Comparison of ENCODE assay signal across 16 cellular contexts in the genomic region with DNA sequence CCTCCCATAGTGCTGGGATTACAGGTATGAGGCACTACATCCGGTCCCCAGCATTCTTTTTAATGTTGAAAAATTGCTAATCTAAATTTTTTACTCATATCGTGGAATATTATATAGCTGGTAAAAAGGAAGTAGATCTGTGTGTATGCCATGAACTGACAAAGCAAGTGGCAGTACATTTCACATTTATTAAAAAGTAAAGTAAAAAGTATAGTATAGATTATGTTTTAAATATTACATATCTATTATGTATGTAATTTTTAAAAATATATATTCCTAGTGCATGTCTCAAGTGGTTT. TPM values are rescaled to one million over a fixed set of nuclear protein-coding genes. Genes with fewer than 3 reads are reported as not detected.
DNase-seq lines count a peak whose midpoint lies in the region; ATAC-seq, FAIRE-seq and TF ChIP-seq lines count a peak whose summit lies in the region.
"Had no signal": no experiment of that assay in that cellular context is flagged by ENCODE, and none has a peak within 500 bp of the region (broad histone marks: within the 10 kb centered on the region; RNA-seq: fewer than 3 reads in every experiment).

No MANE protein-coding gene starts in this region.

- H4K20me1 ChIP-seq in K562 (replicated peaks; ENCODE audit: control insufficient read depth, insufficient read depth, low read length): no peaks in the 10 kb centered on the region

- H4K12ac ChIP-seq in trophoblast cell (ENCODE audit: low read depth, low read length): no peak overlapping the region

- H3K27me3 ChIP-seq in K562 (ENCODE audit: control insufficient read depth in 2 of 2, insufficient read depth in 2 of 2, low read length in 2 of 2) (no peaks in the 10 kb centered on the region), trophoblast cell (ENCODE audit: insufficient read depth, low read length) (no peaks in the 10 kb centered on the region), ovary (no peaks in the 10 kb centered on the region)

- BruUV-seq in K562 (replicated peaks; lab: Mats Ljungman, UMichigan): no TSS peak

- H3K79me2 ChIP-seq in K562 (ENCODE audit: control insufficient read depth, insufficient read depth, low read length) (no peaks in the 10 kb centered on the region), trophoblast cell (ENCODE audit: control insufficient read depth, insufficient read depth, low read length, poor library complexity) (no peaks in the 10 kb centered on the region)

- no peak for TF ChIP-seq POLR2A in K562 (conservative IDR thresholded peaks at IDR 0.05)
- no peak for TF ChIP-seq POLR2A in ovary (IDR thresholded peaks at IDR 0.05)

- H4K8ac ChIP-seq in trophoblast cell (ENCODE audit: low read depth, low read length): no peak overlapping the region

- H3K9me3 ChIP-seq in HEK293 (ENCODE audit: control insufficient read depth, insufficient read depth, low read depth, low read length): no peaks in the 10 kb centered on the region
- no peaks in the 10 kb centered on the region for H3K9me3 ChIP-seq in K562 (replicated peaks; ENCODE audit: control insufficient read depth, insufficient read depth, low read depth, low read length)
- H3K9me3 ChIP-seq in trophoblast cell (ENCODE audit: insufficient read depth, low read depth, low read length): no peaks in the 10 kb centered on the region
- H3K9me3 ChIP-seq in ovary: no peaks in the 10 kb centered on the region

- no peaks in the 10 kb centered on the region for H3K9me1 ChIP-seq in K562 (ENCODE audit: control insufficient read depth, insufficient read depth, low read length)

- no peak overlapping the region for H2BK120ac ChIP-seq in trophoblast cell (ENCODE audit: insufficient read depth, low read length, poor library complexity)

- peaks cover 27 to 90% of the 10 kb centered on the region in 2 experiments for H3K36me3 ChIP-seq in HEK293 (ENCODE audit: control insufficient read depth in 2 of 2, insufficient read depth in 1 of 2, low read length in 2 of 2)
- peaks cover 85% of the 10 kb centered on the region for H3K36me3 ChIP-seq in K562 (ENCODE audit: control insufficient read depth, insufficient read depth, low read length)
- peaks cover 23 to 36% of the 10 kb centered on the region in 2 experiments for H3K36me3 ChIP-seq in trophoblast cell (ENCODE audit: control insufficient read depth in 1 of 2, insufficient read depth in 2 of 2, low read length in 2 of 2)
- H3K36me3 ChIP-seq in ovary: no peaks in the 10 kb centered on the region

- CTCF ChIA-PET in HEK293 (lab: Yijun Ruan, JAX): no interaction called here
- CTCF ChIA-PET in K562 (lab: Yijun Ruan, JAX; ENCODE audit: low intra/inter-chr PET ratio): no interaction called here

- H3K4me3 ChIP-seq in HEK293 (ENCODE audit: low read depth, low read length) (no peak overlapping the region), K562 (no peak overlapping the region), trophoblast cell (ENCODE audit: low read depth, low read length) (no peak overlapping the region), ovary (no peak overlapping the region)
- H3K4me3 ChIP-seq: GM23338 had no signal

- no peak overlapping the region for H3K23ac ChIP-seq in trophoblast cell (ENCODE audit: low read length)

- FAIRE-seq in K562 (lab: Jason Lieb, UNC): no peak
- FAIRE-seq: G401.6, GM12892, H54 had no signal

- no peak for TF ChIP-seq EP300 in K562 (IDR thresholded peaks at IDR 0.05; ENCODE audit: low read length)
- TF ChIP-seq EP300 in ovary (IDR thresholded peaks at IDR 0.05): no peak

- intact Hi-C loops in K562 (cut with micrococcal nuclease): no loop called here
- intact Hi-C loops in ovary (cut with DNase I): no loop called here

- H3K79me1 ChIP-seq in trophoblast cell (ENCODE audit: low read length): peaks cover 2% of the 10 kb centered on the region

- no peak overlapping the region for H2AK5ac ChIP-seq in trophoblast cell (ENCODE audit: low read length)

- no peak overlapping the region for H2BK5ac ChIP-seq in trophoblast cell (ENCODE audit: low read depth, low read length, poor library complexity)

- no peak overlapping the region for H4K91ac ChIP-seq in trophoblast cell (ENCODE audit: low read depth, low read length)

- TF ChIP-seq RAD21 in K562 (CRISPR knock-in tag; conservative IDR thresholded peaks at IDR 0.05 in 1 of 2, IDR thresholded peaks at IDR 0.05 in 1 of 2): no peak

- H3K18ac ChIP-seq in trophoblast cell (ENCODE audit: low read length): no peak overlapping the region

- H3K9ac ChIP-seq in K562 (ENCODE audit: insufficient read depth in 1 of 2, low read depth in 2 of 2, low read length in 2 of 2): no peak overlapping the region
- no peak overlapping the region for H3K9ac ChIP-seq in trophoblast cell (ENCODE audit: low read length)

- H3K4me2 ChIP-seq in K562 (ENCODE audit: insufficient read depth, low read length) (no peak overlapping the region), trophoblast cell (ENCODE audit: low read length) (no peak overlapping the region)
- H3K4me2 ChIP-seq: GM23338 had no signal

- peak overlapping the region; percentile 53 for H2BK12ac ChIP-seq in trophoblast cell (ENCODE audit: low read length)

- H3K4me1 ChIP-seq in HEK293 (ENCODE audit: control insufficient read depth, insufficient read depth, low read length): no peaks in the 10 kb centered on the region
- H3K4me1 ChIP-seq in K562 (replicated peaks in 1 of 2; ENCODE audit: control insufficient read depth in 2 of 2, insufficient read depth in 2 of 2, low read length in 2 of 2): no peaks in the 10 kb centered on the region
- peaks cover 3 to 6% of the 10 kb centered on the region in 2 experiments for H3K4me1 ChIP-seq in trophoblast cell (ENCODE audit: control insufficient read depth in 1 of 2, insufficient read depth in 2 of 2, low read length in 2 of 2)
- no peaks in the 10 kb centered on the region for H3K4me1 ChIP-seq in ovary (ENCODE audit: insufficient read depth)

- no peak for ATAC-seq in K562
- no peak for ATAC-seq in HG02852 (IDR thresholded peaks at IDR 0.05; ENCODE audit: unreplicated experiment)

- TF ChIP-seq CTCF in HEK293 (tag by site-specific recombination; IDR thresholded peaks at IDR 0.05) (no peak), K562 (IDR thresholded peaks at IDR 0.05 in 2 of 3, conservative IDR thresholded peaks at IDR 0.05 in 1 of 3; ENCODE audit: insufficient read depth in 2 of 3, low read depth in 1 of 3, low read length in 3 of 3) (no peak), ovary (IDR thresholded peaks at IDR 0.05) (no peak)

- POLR2A ChIA-PET in HEK293 (lab: Yijun Ruan, JAX): no interaction called here
- POLR2A ChIA-PET in K562 (lab: Yijun Ruan, JAX): no interaction called here

- H3K14ac ChIP-seq in trophoblast cell (ENCODE audit: low read length): no peak overlapping the region

- H2AFZ ChIP-seq in K562 (ENCODE audit: low read depth, low read length) (no peak overlapping the region), trophoblast cell (ENCODE audit: insufficient read depth, low read length, poor library complexity) (no peak overlapping the region)
- H2AFZ ChIP-seq: GM23338 had no signal

- no peak overlapping the region for H3K4ac ChIP-seq in trophoblast cell (ENCODE audit: low read depth, low read length)

- in situ Hi-C loops in K562 (cut with MboI): no loop called here

- WGBS in K562 (ENCODE audit: insufficient coverage, low coverage, missing lambda C conversion rate): 100% methylated on average over 2 of the region's 2 CpGs
- WGBS in trophoblast cell (ENCODE audit: extremely low coverage, insufficient coverage, insufficient read length): no CpG with 5 or more reads among the region's 2 CpGs
- 97 to 98% (median 98%) methylated on average over 2 of the region's 2 CpGs for WGBS in ovary, 3 donors

- no peak overlapping the region for H3K27ac ChIP-seq in HEK293 (ENCODE audit: extremely low read depth, low read depth, low read length)
- no peak overlapping the region for H3K27ac ChIP-seq in K562 (ENCODE audit: extremely low read depth, low read depth, low read length)
- peak overlapping the region; percentile 47 for H3K27ac ChIP-seq in trophoblast cell (ENCODE audit: low read depth, low read length)
- H3K27ac ChIP-seq in ovary: no peak overlapping the region

- no peak for DNase-seq in K562 (ENCODE audit: extremely low read depth in 1 of 4, low spot score in 3 of 4)
- DNase-seq in trophoblast cell: no peak
- DNase-seq in ovary: no peak
- DNase-seq in NOMO-1 treated with dmso at 0.1 percent for 144 hours (lab: John Stamatoyannopoulos, UW; ENCODE audit: unreplicated experiment): no peak
- DNase-seq: CD4-positive, alpha-beta memory T cell; COR-L47; DMS153; DND-41; HCEC 1CT; HFFc6 had no signal

RNA-seq across cellular contexts. Expression of a gene that starts 25.1 kb away (rescaled TPM):
- 57.5 and 90.0 TPM in 2 replicates for total RNA-seq in K562 (2011; cell fraction: chromatin; rRNA removed; ENCODE audit: low replicate concordance)
- 40.9 and 42.5 TPM in 2 replicates for total RNA-seq in K562 (2011; cell fraction: nucleolus; rRNA removed)
- 74.6 and 88.2 TPM in 2 replicates for total RNA-seq in K562 (2011; cell fraction: nucleoplasm; rRNA removed)
- total RNA-seq in K562 (2014; rRNA removed): 48.6 and 65.2 TPM in 2 replicates
- 44.1 and 46.7 TPM in 2 replicates for total RNA-seq in K562 (2014; rRNA removed; fragmentation: Illumina TruSeq; extraction: Trizol)
- total RNA-seq in K562 (2015; rRNA removed; fragmentation: Illumina TruSeq; extraction: Trizol): 43.7 and 47.3 TPM in 2 replicates
- total RNA-seq in K562 (2021): 56.5 TPM in 2 replicates
- polyA plus RNA-seq in K562 (2011; rRNA removed): 53.8 and 71.5 TPM in 2 replicates
- polyA plus RNA-seq in K562 (2011; cell fraction: cytosol; rRNA removed): 57.4 and 73.3 TPM in 2 replicates
- polyA plus RNA-seq in K562 (2011; cell fraction: nucleus; rRNA removed): 29.5 and 30.0 TPM in 2 replicates
- 53.7 and 58.0 TPM in 2 replicates for polyA plus RNA-seq in K562 (2012)
- 55.4 and 56.2 TPM in 2 replicates for polyA plus RNA-seq in K562 (2014; fragmentation: Illumina TruSeq; extraction: Trizol)
- 10 to 100 TPM; 41.3 to 42.6 TPM for polyA plus RNA-seq in K562 (2014; fragmentation: Nextera tagmentation; extraction: Ambion mirVana)
- polyA plus RNA-seq in K562 (2014; rRNA removed): 50.2 and 53.0 TPM in 2 replicates
- 80.6 and 119 TPM in 2 replicates for polyA minus RNA-seq in K562 (2011; rRNA and poly(A)+ RNA removed)
- polyA minus RNA-seq in K562 (2011; cell fraction: cytosol; rRNA and poly(A)+ RNA removed): 54.8 and 64.5 TPM in 2 replicates
- polyA minus RNA-seq in K562 (2011; cell fraction: nucleus; rRNA and poly(A)+ RNA removed): 20.1 and 30.9 TPM in 2 replicates
- polyA plus RNA-seq in trophoblast cell (2013): 54.6 and 56.5 TPM in 2 replicates
- total RNA-seq in ovary: 10 to 100 TPM; 13.1 to 46.2 (median 23.4) TPM
- 10 to 100 TPM in 1 of 2 donors, 1 to 10 TPM in 1; 9.8 to 53.2 TPM for polyA plus RNA-seq in ovary

RNA-seq across cellular contexts. Expression of a gene that starts 37.0 kb away (rescaled TPM):
- total RNA-seq in K562 (2011; cell fraction: chromatin; rRNA removed; ENCODE audit: low replicate concordance): 23.5 and 25.5 TPM in 2 replicates
- total RNA-seq in K562 (2011; cell fraction: nucleolus; rRNA removed): 19.7 and 21.8 TPM in 2 replicates
- total RNA-seq in K562 (2011; cell fraction: nucleoplasm; rRNA removed): 26.0 and 35.7 TPM in 2 replicates
- total RNA-seq in K562 (2014; rRNA removed) (46.1 and 60.8 TPM in 2 replicates), K562 (2014; rRNA removed; fragmentation: Illumina TruSeq; extraction: Trizol) (32.1 and 33.9 TPM in 2 replicates), K562 (2015; rRNA removed; fragmentation: Illumina TruSeq; extraction: Trizol) (39.0 and 40.1 TPM in 2 replicates), K562 (2021) (67.4 and 76.0 TPM in 2 replicates), ovary (100 to 1,000 TPM in 4 of 7 donors, 10 to 100 TPM in 3; 66.3 to 117 (median 108) TPM)
- polyA plus RNA-seq in K562 (2011; rRNA removed) (51.6 and 56.9 TPM in 2 replicates), K562 (2014; fragmentation: Illumina TruSeq; extraction: Trizol) (47.8 and 56.3 TPM in 2 replicates), K562 (2014; fragmentation: Nextera tagmentation; extraction: Ambion mirVana) (1 to 10 TPM; 3.3 to 5.4 TPM), K562 (2014; rRNA removed) (59.4 and 64.2 TPM in 2 replicates), ovary (10 to 100 TPM; 54.4 to 67.0 TPM)
- polyA plus RNA-seq in K562 (2011; cell fraction: cytosol; rRNA removed): 89.9 and 202 TPM in 2 replicates
- polyA plus RNA-seq in K562 (2011; cell fraction: nucleus; rRNA removed): 47.2 and 74.0 TPM in 2 replicates
- 53.3 and 56.9 TPM in 2 replicates for polyA plus RNA-seq in K562 (2012)
- polyA minus RNA-seq in K562 (2011; rRNA and poly(A)+ RNA removed): 25.2 and 36.1 TPM in 2 replicates
- polyA minus RNA-seq in K562 (2011; cell fraction: cytosol; rRNA and poly(A)+ RNA removed): 38.3 and 40.4 TPM in 2 replicates
- 12.5 and 15.2 TPM in 2 replicates for polyA minus RNA-seq in K562 (2011; cell fraction: nucleus; rRNA and poly(A)+ RNA removed)
- 95.6 and 97.7 TPM in 2 replicates for polyA plus RNA-seq in trophoblast cell (2013)
